ENCODE assay signal across 8 cellular contexts in genomic region chr14:30994681-30995620, GRCh38. TPM values are rescaled to one million over a fixed set of nuclear protein-coding genes. Genes with fewer than 3 reads are reported as not detected.
A peak's percentile ranks its signal among the peaks of the same experiment; 100 is the strongest.
DNase-seq lines count a peak whose midpoint lies in the region; ATAC-seq and TF ChIP-seq lines count a peak whose summit lies in the region.

No MANE protein-coding gene starts in this region.

- no peak for TF ChIP-seq POLR2A in thyroid gland (IDR thresholded peaks at IDR 0.05)

- H3K79me2 ChIP-seq in Karpas-422 (ENCODE audit: low read length), result peaks cover 100% of the 10 kb centered on the region

- intact Hi-C loops in thyroid gland (cut with DNase I), result no loop called here

- no peaks in the 10 kb centered on the region for H3K9me2 ChIP-seq in Karpas-422 (replicated peaks; ENCODE audit: insufficient read depth, low read length)

- H3K4me1 ChIP-seq in Karpas-422 (ENCODE audit: low read length) (peaks cover 45% of the 10 kb centered on the region), thyroid gland (peaks cover 0 to 28% of the 10 kb centered on the region in 2 donors)

- peaks cover 23% of the 10 kb centered on the region for H3K36me3 ChIP-seq in Karpas-422 (ENCODE audit: insufficient read depth, low read length)
- no peaks in the 10 kb centered on the region for H3K36me3 ChIP-seq in thyroid gland

- WGBS in thyroid gland, 2 donors, result 35 to 47% methylated on average over 4 of the region's 4 CpGs

- H3K27ac ChIP-seq in Karpas-422 (ENCODE audit: low read length), result peak overlapping the region; percentile 62
- no peak overlapping the region for H3K27ac ChIP-seq in thyroid gland

- H3K27me3 ChIP-seq in Karpas-422 (ENCODE audit: low read length), result no peaks in the 10 kb centered on the region
- H3K27me3 ChIP-seq in thyroid gland, result no peaks in the 10 kb centered on the region

- H4K20me1 ChIP-seq in Karpas-422 (ENCODE audit: insufficient read depth, low read depth, low read length), result peaks cover 17% of the 10 kb centered on the region

- H3K4me3 ChIP-seq in Karpas-422 (ENCODE audit: low read length), result no peak overlapping the region
- no peak overlapping the region for H3K4me3 ChIP-seq in fibroblast of mammary gland (ENCODE audit: control insufficient read depth, low read depth, low read length)
- H3K4me3 ChIP-seq in thyroid gland (replicated peaks in 1 of 3), result no peak overlapping the region

- no peak overlapping the region for H2AFZ ChIP-seq in Karpas-422 (ENCODE audit: low read length)

- H3K4me2 ChIP-seq in Karpas-422 (ENCODE audit: low read depth, low read length, poor library complexity, severe bottlenecking), result peak overlapping the region; percentile 40

- TF ChIP-seq CTCF in fibroblast of mammary gland (conservative IDR thresholded peaks at IDR 0.05; ENCODE audit: control insufficient read depth, insufficient read depth, low read depth, low read length) (no peak), thyroid gland (IDR thresholded peaks at IDR 0.05) (no peak), GM13976 (IDR thresholded peaks at IDR 0.05; ENCODE audit: borderline replicate concordance, control extremely low read depth, extremely low read depth, insufficient read depth, missing control alignments) (no peak)

- peaks cover 20% of the 10 kb centered on the region for H3K9me3 ChIP-seq in Karpas-422 (ENCODE audit: low read length)
- H3K9me3 ChIP-seq in thyroid gland, result no peaks in the 10 kb centered on the region

- no peak overlapping the region for H3K9ac ChIP-seq in Karpas-422 (ENCODE audit: low read length)

- in situ Hi-C loops in ACHN (cut with HindIII; ENCODE audit: low pct_ligation_motif_present, low pct_unique_long_range_greater_than_20kb, low sequenced_read_pairs), result no loop called here
- in situ Hi-C loops in GM13976 (cut with MboI; ENCODE audit: low sequenced_read_pairs, unreplicated experiment), result no loop called here

- ATAC-seq in GM19452 (IDR thresholded peaks at IDR 0.05; ENCODE audit: unreplicated experiment), result peak; percentile 68

- peak; percentile 32 for DNase-seq in ACHN
- peak; percentile 70 for DNase-seq in Karpas-422
- DNase-seq in fibroblast of mammary gland (ENCODE audit: low read depth), result peak; percentile 41
- no peak for DNase-seq in KG1 (lab: John Stamatoyannopoulos, UW)
- no peak for DNase-seq in thyroid gland
- DNase-seq in GM13976 (ENCODE audit: low spot score), result no peak
- no peak for DNase-seq in hepatic stellate cell (ENCODE audit: low spot score)

RNA-seq across cellular contexts. Expression of gene AP4S1, which starts 30.5 kb away (rescaled TPM):
- 7.8 and 10.2 TPM in 2 replicates for total RNA-seq in Karpas-422 (2014; rRNA removed; shearing (Covaris generic); ENCODE audit: low replicate concordance)
- total RNA-seq in thyroid gland, result 10 to 100 TPM; 19.5 to 33.9 (median 24.3) TPM

RNA-seq across cellular contexts. Expression of gene STRN3, which starts 31.2 kb away (rescaled TPM):
- total RNA-seq in Karpas-422 (2014; rRNA removed; shearing (Covaris generic); ENCODE audit: low replicate concordance), result 31.3 and 59.0 TPM in 2 replicates
- 10 to 100 TPM; 46.3 to 77.5 (median 53.6) TPM for total RNA-seq in thyroid gland

Comparison
In these comparisons a context has a peak if more than half of its experiments do, and no peak if none do; other contexts are left out.
1. DNase-seq: peak in ACHN (single experiment), Karpas-422 (single experiment) and fibroblast of mammary gland (single experiment); none in KG1 (single experiment), thyroid gland (0 of 2), GM13976 (single experiment) and hepatic stellate cell (single experiment).